In genomic region chr7:150448789-150449147, GRCh38 we compare ENCODE assay signal across 1 cellular context.
TF ChIP-seq lines count a peak whose summit lies in the region.

No MANE protein-coding gene starts in this region.

TF ChIP-seq in GM12878, 131 proteins besides CTCF, POLR2A, EP300 and RAD21 (continued from another document):
- TF ChIP-seq NRF1 (conservative IDR thresholded peaks at IDR 0.05; ENCODE audit: low read depth, low read length) (no peak), CREB1 (IDR thresholded peaks at IDR 0.05; ENCODE audit: low read depth) (0 out of 2 replicates have a peak, but pooled peaks have one; percentile 15), ATF2 (IDR thresholded peaks at IDR 0.05; ENCODE audit: low read length) (0 out of 2 replicates have a peak, but pooled peaks have one; percentile 44), CBFB (IDR thresholded peaks at IDR 0.05; ENCODE audit: low read depth) (peak; percentile 54; the same call in 1 of the 2 replicates), ZNF384 (IDR thresholded peaks at IDR 0.05; ENCODE audit: borderline replicate concordance, low read depth, low read length) (no peak), MLLT1 (IDR thresholded peaks at IDR 0.05) (no peak), SMC3 (IDR thresholded peaks at IDR 0.05; ENCODE audit: borderline replicate concordance, low read length) (peak; percentile 98), RAD51 (IDR thresholded peaks at IDR 0.05) (no peak), ETV6 (conservative IDR thresholded peaks at IDR 0.05 in 1 of 2, IDR thresholded peaks at IDR 0.05 in 1 of 2; ENCODE audit: borderline replicate concordance in 1 of 2, low read depth in 1 of 2) (no peak; a peak in 1 of 4 replicates), HDGF (IDR thresholded peaks at IDR 0.05) (no peak), BCL11A (IDR thresholded peaks at IDR 0.05; ENCODE audit: low read depth, low read length) (no peak), POU2F2 (IDR thresholded peaks at IDR 0.05; ENCODE audit: borderline replicate concordance, low read depth, low read length) (peak; percentile 64; the same call in 2 of the 3 replicates), PKNOX1 (IDR thresholded peaks at IDR 0.05) (0 out of 2 replicates have a peak, but pooled peaks have one; percentile 6), SMARCA5 (IDR thresholded peaks at IDR 0.05) (peak; percentile 48; the same call in 1 of the 2 replicates), CBX5 (IDR thresholded peaks at IDR 0.05; ENCODE audit: low read depth) (peak; percentile 57; the same call in 1 of the 2 replicates)
